In genomic region chr6:137389150-137389664, GRCh38 we compare ENCODE assay signal across 8 cellular contexts.
DNase-seq lines count a peak whose midpoint lies in the region; ATAC-seq and TF ChIP-seq lines count a peak whose summit lies in the region.

No MANE protein-coding gene starts in this region.

- H3K36me3 ChIP-seq in OCI-LY7 (ENCODE audit: insufficient read depth, low read length) (no peaks in the 10 kb centered on the region), gastrocnemius medialis (no peaks in the 10 kb centered on the region)

- ATAC-seq in GM21619 (IDR thresholded peaks at IDR 0.05; ENCODE audit: unreplicated experiment) (peak; percentile 93), GM19023 (IDR thresholded peaks at IDR 0.05; ENCODE audit: unreplicated experiment) (no peak), gastrocnemius medialis (no peak)
- peak; percentile 99 for ATAC-seq in activated T-cell treated with anti-CD3 and anti-CD28 coated beads, Interleukin-2, amount 50 U/mL, for 72 hours (replicated peaks in 1 of 2)

- TF ChIP-seq POLR2A in gastrocnemius medialis (IDR thresholded peaks at IDR 0.05), result no peak

- peak; percentile 45 for DNase-seq in Ammon's horn (ENCODE audit: low spot score)
- peak; percentile 68 for DNase-seq in OCI-LY7 (ENCODE audit: low spot score)
- peak; percentile 83 to 87 for DNase-seq in activated T-cell treated with anti-CD3 and anti-CD28 coated beads, Interleukin-2, amount 50 U/mL, for 72 hours
- peak; percentile 78 for DNase-seq in pons (ENCODE audit: low spot score)
- DNase-seq in NCI-H1694 (lab: John Stamatoyannopoulos, UW), result no peak
- no peak for DNase-seq in gastrocnemius medialis

- H3K4me2 ChIP-seq in OCI-LY7 (ENCODE audit: low read length), result peak overlapping the region; percentile 60

- H3K36me3 Mint-ChIP-seq in activated T-cell treated with anti-CD3 and anti-CD28 coated beads, Interleukin-2, amount 50 U/mL, for 72 hours (ENCODE audit: insufficient read depth in 2 of 2), result peaks cover 2 to 8% of the 10 kb centered on the region in 2 donors

- H3K27ac Mint-ChIP-seq in activated T-cell treated with anti-CD3 and anti-CD28 coated beads, Interleukin-2, amount 50 U/mL, for 72 hours, result peak overlapping the region; percentile 45

- CTCF ChIA-PET in OCI-LY7 (lab: Charles Lee; ENCODE audit: unreplicated experiment), result no interaction called here

- peak overlapping the region; percentile 55; the same call in 1 of the 2 replicates for H2AFZ ChIP-seq in OCI-LY7 (ENCODE audit: low read length)

- in situ Hi-C loops in gastrocnemius medialis (cut with MboI; ENCODE audit: low sequenced_read_pairs in 4 of 4), result no loop called here

- H3K4me3 Mint-ChIP-seq in activated T-cell treated with anti-CD3 and anti-CD28 coated beads, Interleukin-2, amount 50 U/mL, for 72 hours, result peak overlapping the region; percentile 57 to 75

- intact Hi-C loops in OCI-LY7 (cut with micrococcal nuclease; ENCODE audit: unreplicated experiment) (no loop called here), gastrocnemius medialis (cut with DNase I; ENCODE audit: low total_unique reads) (no loop called here)

- POLR2A ChIA-PET in OCI-LY7 (lab: Charles Lee), result interaction anchor here (0.6 to 1.7 kb wide), 5 partner anchors 9 to 85 kb away, joined by 4 to 7 read pairs (median 4); no protein-coding TSS in a partner anchor

- peaks cover 27% of the 10 kb centered on the region for H3K4me1 Mint-ChIP-seq in activated T-cell treated with anti-CD3 and anti-CD28 coated beads, Interleukin-2, amount 50 U/mL, for 72 hours (ENCODE audit: low read depth)

- H4K20me1 ChIP-seq in OCI-LY7 (ENCODE audit: insufficient read depth, low read length), result no peaks in the 10 kb centered on the region

- no peak for TF ChIP-seq CTCF in OCI-LY7 (conservative IDR thresholded peaks at IDR 0.05; ENCODE audit: low read length)
- no peak for TF ChIP-seq CTCF in gastrocnemius medialis (IDR thresholded peaks at IDR 0.05 in 4 of 5, conservative IDR thresholded peaks at IDR 0.05 in 1 of 5)

- peaks cover 0 to 3% of the 10 kb centered on the region in 2 donors for H3K9me3 Mint-ChIP-seq in activated T-cell treated with anti-CD3 and anti-CD28 coated beads, Interleukin-2, amount 50 U/mL, for 72 hours

- H3K79me2 ChIP-seq in OCI-LY7 (ENCODE audit: insufficient read depth, low read depth, low read length), result no peaks in the 10 kb centered on the region

- H3K4me3 ChIP-seq in OCI-LY7 (ENCODE audit: low read depth, low read length, poor library complexity, severe bottlenecking) (peak overlapping the region; percentile 7), gastrocnemius medialis (no peak overlapping the region)

- H3K27ac ChIP-seq in OCI-LY7 (ENCODE audit: low read depth, low read length, poor library complexity, severe bottlenecking), result peak overlapping the region; percentile 22
- H3K27ac ChIP-seq in gastrocnemius medialis, result no peak overlapping the region

- H3K9me3 ChIP-seq in OCI-LY7 (ENCODE audit: low read length) (no peaks in the 10 kb centered on the region), gastrocnemius medialis (no peaks in the 10 kb centered on the region)

- no peaks in the 10 kb centered on the region for H3K9me2 ChIP-seq in OCI-LY7 (ENCODE audit: insufficient read depth, low read length)

- BruUV-seq in OCI-LY7 (replicated peaks; lab: Mats Ljungman, UMichigan), result no TSS peak

- H3K27me3 ChIP-seq in gastrocnemius medialis, result no peaks in the 10 kb centered on the region

- peaks cover 23% of the 10 kb centered on the region for H3K4me1 ChIP-seq in OCI-LY7 (ENCODE audit: insufficient read depth, low read length, poor library complexity, severe bottlenecking)
- H3K4me1 ChIP-seq in gastrocnemius medialis, result no peaks in the 10 kb centered on the region

- no peaks in the 10 kb centered on the region for H3K27me3 Mint-ChIP-seq in activated T-cell treated with anti-CD3 and anti-CD28 coated beads, Interleukin-2, amount 50 U/mL, for 72 hours (ENCODE audit: low read depth)

Comparison
In these comparisons a context has a peak if more than half of its experiments do, and no peak if none do; other contexts are left out.
1. DNase-seq: peak in Ammon's horn (single experiment), OCI-LY7 (single experiment), activated T-cell treated with anti-CD3 and anti-CD28 coated beads, Interleukin-2, amount 50 U/mL, for 72 hours (2 of 2) and pons (single experiment); none in NCI-H1694 (single experiment) and gastrocnemius medialis (0 of 2).
2. ATAC-seq: peak in GM21619 (single experiment) and activated T-cell treated with anti-CD3 and anti-CD28 coated beads, Interleukin-2, amount 50 U/mL, for 72 hours (2 of 2); none in GM19023 (single experiment) and gastrocnemius medialis (0 of 2).